12 cellular contexts compared by ENCODE assay signal in genomic region chr2:55156326-55156725, GRCh38.
DNase-seq lines count a peak whose midpoint lies in the region; TF ChIP-seq lines count a peak whose summit lies in the region.
"Had no signal": no experiment of that assay in that cellular context is flagged by ENCODE, and none has a peak within 500 bp of the region (broad histone marks: within the 10 kb centered on the region; RNA-seq: fewer than 3 reads in every experiment).

No MANE protein-coding gene starts in this region.

- TF ChIP-seq POLR2A in spleen (IDR thresholded peaks at IDR 0.05): no peak

- no peak overlapping the region for H3K27ac Mint-ChIP-seq in glutamatergic neuron (ENCODE audit: unreplicated experiment)

- H3K27me3 ChIP-seq in spleen (replicated peaks in 1 of 7): no peaks in the 10 kb centered on the region

- peaks cover 60% of the 10 kb centered on the region for H3K4me1 Mint-ChIP-seq in glutamatergic neuron (ENCODE audit: low read depth, unreplicated experiment)

- peak; percentile 30 for DNase-seq in GM04504 (ENCODE audit: low read depth)
- DNase-seq in glutamatergic neuron: no peak
- DNase-seq in spleen: no peak
- no peak for DNase-seq in SW 1271 (lab: John Stamatoyannopoulos, UW)
- no peak for DNase-seq in NCI-H2029 (lab: John Stamatoyannopoulos, UW)
- no peak for DNase-seq in activated T-cell treated with anti-CD3 and anti-CD28 coated beads, Interleukin-2, amount 50 U/mL, for 48 hours
- DNase-seq in GM13976 (ENCODE audit: low spot score): no peak
- DNase-seq: activated CD4-positive, alpha-beta T cell treated with anti-CD3 and anti-CD28 coated beads for 1 hour; activated gamma-delta T cell treated with Interleukin-2 at 50 U/mL for 16 hours; NCI-H2107; RPMI8226 had no signal

- peak overlapping the region; percentile 47 for H3K4me3 Mint-ChIP-seq in glutamatergic neuron (ENCODE audit: unreplicated experiment)

- peaks cover 8% of the 10 kb centered on the region for H3K9me3 Mint-ChIP-seq in glutamatergic neuron (ENCODE audit: unreplicated experiment)

- peaks cover 16 to 92% (median 68%) of the 10 kb centered on the region in 6 donors for H3K4me1 ChIP-seq in spleen

- H3K4me3 ChIP-seq in spleen: no peak overlapping the region

- TF ChIP-seq CTCF in glutamatergic neuron (IDR thresholded peaks at IDR 0.05; ENCODE audit: partially characterized antibody, unreplicated experiment): no peak
- TF ChIP-seq CTCF in spleen (IDR thresholded peaks at IDR 0.05 in 8 of 11, conservative IDR thresholded peaks at IDR 0.05 in 3 of 11): no peak
- no peak for TF ChIP-seq CTCF in GM13976 (IDR thresholded peaks at IDR 0.05; ENCODE audit: borderline replicate concordance, control extremely low read depth, extremely low read depth, insufficient read depth, missing control alignments)

- H3K27me3 Mint-ChIP-seq in glutamatergic neuron (ENCODE audit: unreplicated experiment): peaks cover 2% of the 10 kb centered on the region

- H3K27ac ChIP-seq in angular gyrus (ENCODE audit: low read depth, low read length): peak overlapping the region; percentile 27
- peak overlapping the region in 6 of 8 donors; percentile 20 to 80 (median 74) for H3K27ac ChIP-seq in spleen

- H3K36me3 ChIP-seq in spleen: no peaks in the 10 kb centered on the region

- WGBS in spleen, 5 donors: 62 to 81% (median 69%) methylated on average over 2 of the region's 2 CpGs

- H3K9me3 ChIP-seq in spleen: no peaks in the 10 kb centered on the region

- intact Hi-C loops in spleen (cut with DNase I; ENCODE audit: low total_unique reads): no loop called here

- H3K36me3 Mint-ChIP-seq in glutamatergic neuron (ENCODE audit: unreplicated experiment): no peaks in the 10 kb centered on the region

- in situ Hi-C loops in GM13976 (cut with MboI; ENCODE audit: low sequenced_read_pairs, unreplicated experiment): loop anchor here (25.0 kb wide), 1 partner anchor 244 kb away; no protein-coding TSS in a partner anchor
